ENCODE assay signal across 28 cellular contexts in genomic region chr11:68501813-68502212, GRCh38.
"Had no signal": no experiment of that assay in that cellular context is flagged by ENCODE, and none has a peak within 500 bp of the region (broad histone marks: within the 10 kb centered on the region; RNA-seq: fewer than 3 reads in every experiment).

No MANE protein-coding gene starts in this region.

- H3K4me3 Mint-ChIP-seq: activated CD4-positive, alpha-beta T cell treated with anti-CD3 and anti-CD28 coated beads for 36 hours; activated CD4-positive, alpha-beta T cell treated with anti-CD3 and anti-CD28 coated beads, Interleukin-2, amount 10 ng/mL, durations not matched to agents 7 days and 5 days; activated CD8-positive, alpha-beta T cell treated with anti-CD3 and anti-CD28 coated beads, Interleukin-2, amount 10 ng/mL, durations not matched to agents 7 days and 5 days; activated naive CD8-positive, alpha-beta T cell treated with anti-CD3 and anti-CD28 coated beads, Interleukin-2, amount 10 ng/mL, durations not matched to agents 7 days and 5 days; activated T-cell treated with anti-CD3 and anti-CD28 coated beads, Interleukin-2, amount 50 U/mL, for 24 hours; T-helper 2 cell treated with Interferon-gamma antibody and Interleukin-4, amounts not matched to agents 5 μg/mL and 100 μg/mL, for 36 hours had no signal

- DNase-seq: activated CD4-positive, alpha-beta T cell treated with anti-CD3 and anti-CD28 coated beads for 36 hours; activated CD4-positive, alpha-beta T cell treated with anti-CD3 and anti-CD28 coated beads, Interleukin-2, amount 10 ng/mL, durations not matched to agents 7 days and 5 days; activated CD4-positive, alpha-beta T cell treated with anti-CD3 and anti-CD28 coated beads, Interleukin-2, amount 50 U/mL, for 48 hours; activated CD8-positive, alpha-beta T cell treated with anti-CD3 and anti-CD28 coated beads, Interleukin-2, amount 10 ng/mL, durations not matched to agents 7 days and 5 days; activated gamma-delta T cell; activated naive CD4-positive, alpha-beta T cell treated with Interleukin-2 at 50 U/mL for 16 hours; activated naive CD8-positive, alpha-beta T cell treated with anti-CD3 and anti-CD28 coated beads, Interleukin-2, amount 10 ng/mL, durations not matched to agents 7 days and 5 days; activated T-cell treated with anti-CD3 and anti-CD28 coated beads, Interleukin-2, amount 50 U/mL, for 24 hours; amygdala; Karpas-422; NCI-H1105; NCI-H1417 treated with DMSO at 0.1 percent for 48 hours; NCI-H1694; NCI-H1930; NCI-H2081 treated with DMSO at 0.1 percent for 48 hours; NCI-H345; NCI-H524 treated with DMSO at 0.1 percent for 48 hours; NCI-H748 treated with DMSO at 0.1 percent for 48 hours; NK-92 treated with Interleukin-12 subunit alpha and Interleukin-12 subunit beta, amount 100 ng/mL, for 24 hours; PC-9; Right ventricle myocardium superior; SJCRH30 had no signal

- H3K4me1 ChIP-seq: SJCRH30 had no signal

- H3K27ac ChIP-seq: ascending aorta, cardiac muscle cell, PC-9, SJCRH30, SK-N-MC had no signal

- ATAC-seq: activated CD4-positive, alpha-beta T cell treated with anti-CD3 and anti-CD28 coated beads for 36 hours; activated CD8-positive, alpha-beta T cell treated with anti-CD3 and anti-CD28 coated beads, Interleukin-2, amount 10 ng/mL, durations not matched to agents 7 days and 5 days had no signal

- H3K27ac Mint-ChIP-seq: activated CD4-positive, alpha-beta T cell treated with anti-CD3 and anti-CD28 coated beads, Interleukin-2, amount 10 ng/mL, durations not matched to agents 7 days and 5 days; activated CD8-positive, alpha-beta T cell treated with anti-CD3 and anti-CD28 coated beads, Interleukin-2, amount 10 ng/mL, durations not matched to agents 7 days and 5 days; activated naive CD8-positive, alpha-beta T cell treated with anti-CD3 and anti-CD28 coated beads, Interleukin-2, amount 10 ng/mL, durations not matched to agents 7 days and 5 days; activated T-helper 2 cell treated with anti-CD3 and anti-CD28 coated beads, Interferon-gamma antibody, Interleukin-2, Interleukin-4, amounts not matched to agents 10 μg/mL and 5 μg/mL and 100 μg/mL, durations not matched to agents 14 hours and 24 hours and 36 hours; T-helper 2 cell treated with Interferon-gamma antibody and Interleukin-4, amounts not matched to agents 5 μg/mL and 100 μg/mL, for 36 hours had no signal

- H3K36me3 ChIP-seq: ascending aorta, cardiac muscle cell, SJCRH30 had no signal

- H3K9me3 Mint-ChIP-seq: activated CD4-positive, alpha-beta T cell treated with anti-CD3 and anti-CD28 coated beads, Interleukin-2, amount 10 ng/mL, durations not matched to agents 7 days and 5 days; activated naive CD4-positive, alpha-beta T cell treated with anti-CD3 and anti-CD28 coated beads, Interleukin-2, amount 50 U/mL, for 24 hours; activated naive CD8-positive, alpha-beta T cell treated with anti-CD3 and anti-CD28 coated beads, Interleukin-2, amount 10 ng/mL, durations not matched to agents 7 days and 5 days; activated T-cell treated with anti-CD3 and anti-CD28 coated beads, Interleukin-2, amount 50 U/mL, for 24 hours; activated T-helper 2 cell treated with anti-CD3 and anti-CD28 coated beads, Interferon-gamma antibody, Interleukin-2, Interleukin-4, amounts not matched to agents 10 μg/mL and 5 μg/mL and 100 μg/mL, durations not matched to agents 14 hours and 24 hours and 36 hours; T-helper 2 cell treated with Interferon-gamma antibody and Interleukin-4, amounts not matched to agents 5 μg/mL and 100 μg/mL, for 36 hours had no signal

- H3K27me3 ChIP-seq: ascending aorta, cardiac muscle cell, SJCRH30 had no signal

- H3K27me3 Mint-ChIP-seq: activated CD4-positive, alpha-beta T cell treated with anti-CD3 and anti-CD28 coated beads for 36 hours; activated CD4-positive, alpha-beta T cell treated with anti-CD3 and anti-CD28 coated beads, Interleukin-2, amount 10 ng/mL, durations not matched to agents 7 days and 5 days; activated naive CD4-positive, alpha-beta T cell treated with anti-CD3 and anti-CD28 coated beads, Interleukin-2, amount 50 U/mL, for 24 hours; activated naive CD8-positive, alpha-beta T cell treated with anti-CD3 and anti-CD28 coated beads, Interleukin-2, amount 10 ng/mL, durations not matched to agents 7 days and 5 days; activated T-cell treated with anti-CD3 and anti-CD28 coated beads, Interleukin-2, amount 50 U/mL, for 24 hours had no signal

- H3K9me3 ChIP-seq: ascending aorta, SJCRH30 had no signal

- H3K4me3 ChIP-seq: ascending aorta, cardiac muscle cell, PC-9, SJCRH30, SK-N-MC had no signal
